Comparison of ENCODE assay signal across 16 cellular contexts in genomic region chr5:163005949-163006348, GRCh38.
DNase-seq lines count a peak whose midpoint lies in the region; ATAC-seq and TF ChIP-seq lines count a peak whose summit lies in the region.
"Had no signal": no experiment of that assay in that cellular context is flagged by ENCODE, and none has a peak within 500 bp of the region (broad histone marks: within the 10 kb centered on the region; RNA-seq: fewer than 3 reads in every experiment).

No MANE protein-coding gene starts in this region.

- TF ChIP-seq CTCF in 22Rv1 (IDR thresholded peaks at IDR 0.05) = peak; percentile 20
- TF ChIP-seq CTCF in Loucy (conservative IDR thresholded peaks at IDR 0.05; ENCODE audit: low read length) = peak; percentile 10; the same call in 1 of the 2 replicates
- peak; percentile 72 for TF ChIP-seq CTCF in epithelial cell of proximal tubule (conservative IDR thresholded peaks at IDR 0.05; ENCODE audit: low read depth, low read length)
- TF ChIP-seq CTCF in esophagus muscularis mucosa (IDR thresholded peaks at IDR 0.05) = no peak

- no peaks in the 10 kb centered on the region for H4K20me1 ChIP-seq in Loucy (ENCODE audit: insufficient read depth, low read length, poor library complexity, severe bottlenecking)

- TF ChIP-seq EP300 in esophagus muscularis mucosa (IDR thresholded peaks at IDR 0.05) = no peak

- H3K36me3 ChIP-seq in Loucy (ENCODE audit: insufficient read depth, low read length) = no peaks in the 10 kb centered on the region
- no peaks in the 10 kb centered on the region for H3K36me3 ChIP-seq in esophagus muscularis mucosa
- H3K36me3 ChIP-seq: suprapubic skin had no signal

- no peaks in the 10 kb centered on the region for H3F3A ChIP-seq in Loucy (ENCODE audit: low read depth)

- H3K4me3 ChIP-seq in Loucy (ENCODE audit: low read length, poor library complexity, severe bottlenecking) = no peak overlapping the region
- no peak overlapping the region for H3K4me3 ChIP-seq in epithelial cell of proximal tubule (ENCODE audit: low read depth, low read length)
- no peak overlapping the region for H3K4me3 ChIP-seq in esophagus muscularis mucosa
- H3K4me3 ChIP-seq: body of pancreas, suprapubic skin had no signal

- no peak overlapping the region for H3K27ac ChIP-seq in 22Rv1
- no peak overlapping the region for H3K27ac ChIP-seq in esophagus muscularis mucosa (replicated peaks in 1 of 4)
- H3K27ac ChIP-seq: body of pancreas, parathyroid adenoma, suprapubic skin had no signal

- H3K36me3 Mint-ChIP-seq in T-helper 2 cell treated with Interferon-gamma antibody and Interleukin-4, amounts not matched to agents 5 μg/mL and 100 μg/mL, for 36 hours (ENCODE audit: low read depth) = no peaks in the 10 kb centered on the region

- no peaks in the 10 kb centered on the region for H3K27me3 Mint-ChIP-seq in T-helper 2 cell treated with Interferon-gamma antibody and Interleukin-4, amounts not matched to agents 5 μg/mL and 100 μg/mL, for 36 hours (ENCODE audit: low read depth)

- no peak overlapping the region for H3K9ac ChIP-seq in Loucy (ENCODE audit: low read depth, low read length, poor library complexity, severe bottlenecking)
- H3K9ac ChIP-seq: parathyroid adenoma had no signal

- H3K4me1 ChIP-seq in Loucy (ENCODE audit: insufficient read depth, low read length, poor library complexity, severe bottlenecking) = no peaks in the 10 kb centered on the region
- H3K4me1 ChIP-seq in esophagus muscularis mucosa = no peaks in the 10 kb centered on the region
- H3K4me1 ChIP-seq: body of pancreas, parathyroid adenoma, suprapubic skin had no signal

- no peaks in the 10 kb centered on the region for H3K79me2 ChIP-seq in Loucy (ENCODE audit: insufficient read depth, low read length)
- H3K79me2 ChIP-seq: parathyroid adenoma had no signal

- H3K9me2 ChIP-seq in Loucy (replicated peaks; ENCODE audit: low read depth, low read length) = no peaks in the 10 kb centered on the region

- no peak overlapping the region for H3K27ac Mint-ChIP-seq in T-helper 2 cell treated with Interferon-gamma antibody and Interleukin-4, amounts not matched to agents 5 μg/mL and 100 μg/mL, for 36 hours

- H3K4me3 Mint-ChIP-seq in T-helper 2 cell treated with Interferon-gamma antibody and Interleukin-4, amounts not matched to agents 5 μg/mL and 100 μg/mL, for 36 hours = no peak overlapping the region

- H3K4me2 ChIP-seq in Loucy (ENCODE audit: low read depth, low read length, poor library complexity, severe bottlenecking) = no peak overlapping the region

- H3K4me1 Mint-ChIP-seq in T-helper 2 cell treated with Interferon-gamma antibody and Interleukin-4, amounts not matched to agents 5 μg/mL and 100 μg/mL, for 36 hours (ENCODE audit: low read depth) = no peaks in the 10 kb centered on the region

- no peak for TF ChIP-seq POLR2A in esophagus muscularis mucosa (IDR thresholded peaks at IDR 0.05; ENCODE audit: low read depth)

- intact Hi-C loops in esophagus muscularis mucosa (cut with DNase I) = no loop called here

- ATAC-seq in GM18868 (IDR thresholded peaks at IDR 0.05; ENCODE audit: unreplicated experiment) = peak; percentile 66
- ATAC-seq: body of pancreas had no signal

- no peak overlapping the region for H2AFZ ChIP-seq in Loucy (ENCODE audit: low read length)
- H2AFZ ChIP-seq: parathyroid adenoma had no signal

- H3K9me3 ChIP-seq in Loucy (ENCODE audit: insufficient read depth, low read depth, low read length) = no peaks in the 10 kb centered on the region
- H3K9me3 ChIP-seq in esophagus muscularis mucosa = no peaks in the 10 kb centered on the region
- H3K9me3 ChIP-seq: body of pancreas, suprapubic skin had no signal

- DNase-seq in epithelial cell of proximal tubule (ENCODE audit: low read depth) = no peak
- DNase-seq in esophagus muscularis mucosa (ENCODE audit: extremely low spot score) = no peak
- no peak for DNase-seq in activated CD4-positive, alpha-beta T cell treated with anti-CD3 and anti-CD28 coated beads for 1 hour
- DNase-seq in T-helper 2 cell treated with Interferon-gamma antibody and Interleukin-4, amounts not matched to agents 5 μg/mL and 100 μg/mL, for 36 hours (ENCODE audit: low spot score) = no peak
- no peak for DNase-seq in HCEC 1CT
- DNase-seq: activated gamma-delta T cell, body of pancreas, COR-L47, Karpas-422, NCI-H524, T1000 had no signal

- peaks cover 11% of the 10 kb centered on the region for H3K9me3 Mint-ChIP-seq in T-helper 2 cell treated with Interferon-gamma antibody and Interleukin-4, amounts not matched to agents 5 μg/mL and 100 μg/mL, for 36 hours

- 71% methylated on average over 1 of the region's 1 CpG for WGBS in esophagus muscularis mucosa

- H3K27me3 ChIP-seq in Loucy (ENCODE audit: insufficient read depth, low read length, poor library complexity, severe bottlenecking) = no peaks in the 10 kb centered on the region
- H3K27me3 ChIP-seq in esophagus muscularis mucosa = no peaks in the 10 kb centered on the region
- H3K27me3 ChIP-seq: body of pancreas, suprapubic skin had no signal

Comparison
In these comparisons a context has a peak if more than half of its experiments do, and no peak if none do; other contexts are left out.
1. CTCF ChIP-seq: peak in 22Rv1 (single experiment), Loucy (single experiment) and epithelial cell of proximal tubule (single experiment); none in esophagus muscularis mucosa (0 of 3).